ENCODE assay signal across 20 cellular contexts in the genomic region with DNA sequence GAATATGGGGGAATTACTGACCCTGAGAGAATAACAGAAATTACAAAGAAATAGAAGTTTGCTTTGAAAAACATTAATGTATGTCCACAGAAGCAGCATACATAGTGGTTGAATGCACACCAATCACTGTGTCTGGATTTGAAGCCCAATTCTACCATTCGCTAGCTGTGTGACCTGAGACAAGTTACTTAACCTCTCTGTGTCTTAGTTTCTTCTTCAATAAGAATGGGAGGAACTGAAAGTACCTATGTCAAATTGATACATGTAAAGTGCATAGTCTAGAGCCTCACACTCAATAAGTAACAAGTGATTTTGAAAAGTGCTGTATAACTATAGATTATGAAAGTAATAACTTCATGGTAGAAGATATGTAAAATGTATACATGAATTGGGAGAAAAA.
A peak's percentile ranks its signal among the peaks of the same experiment; 100 is the strongest.
DNase-seq lines count a peak whose midpoint lies in the region; ATAC-seq and TF ChIP-seq lines count a peak whose summit lies in the region.
"Had no signal": no experiment of that assay in that cellular context is flagged by ENCODE, and none has a peak within 500 bp of the region (broad histone marks: within the 10 kb centered on the region; RNA-seq: fewer than 3 reads in every experiment).

No MANE protein-coding gene starts in this region.

- no peak for ATAC-seq in natural killer cell treated with Interleukin-12 subunit alpha and Interleukin-12 subunit beta and Interleukin-15 and Interleukin-18, amount 100 ng/mL, for 72 hours
- ATAC-seq in HG02870 (IDR thresholded peaks at IDR 0.05; ENCODE audit: unreplicated experiment), result no peak
- ATAC-seq: left lung, pancreas had no signal

- H3K27me3 ChIP-seq in CD4-positive, alpha-beta memory T cell (ENCODE audit: insufficient read depth, low read length), result no peaks in the 10 kb centered on the region
- H3K27me3 ChIP-seq in ascending aorta, result no peaks in the 10 kb centered on the region
- H3K27me3 ChIP-seq: BLaER1, left lung, pancreas, upper lobe of left lung had no signal

- peaks cover 14 to 59% of the 10 kb centered on the region in 2 donors for H3K36me3 Mint-ChIP-seq in CD4-positive, alpha-beta memory T cell
- no peaks in the 10 kb centered on the region for H3K36me3 Mint-ChIP-seq in natural killer cell treated with Interleukin-12 subunit alpha and Interleukin-12 subunit beta and Interleukin-15 and Interleukin-18, amount 100 ng/mL, for 72 hours

- no peak for DNase-seq in CD4-positive, alpha-beta memory T cell
- no peak for DNase-seq in ascending aorta (ENCODE audit: low spot score in 2 of 2)
- no peak for DNase-seq in natural killer cell treated with Interleukin-12 subunit alpha and Interleukin-12 subunit beta and Interleukin-15 and Interleukin-18, amount 100 ng/mL, for 72 hours (ENCODE audit: low spot score)
- DNase-seq in DMS79 treated with DMSO at 0.1 percent for 48 hours (lab: John Stamatoyannopoulos, UW), result no peak
- no peak for DNase-seq in GM19240 (ENCODE audit: insufficient read length, low spot score)
- no peak for DNase-seq in stimulated activated CD4-positive, alpha-beta T cell treated with anti-CD3 and anti-CD28 coated beads, Interleukin-4, amount 100 ng/mL, for 24 hours
- DNase-seq: activated CD4-positive, alpha-beta T cell treated with anti-CD3 and anti-CD28 coated beads for 4 hours; DMS79; H7; KG1; left lung; NCI-H2081 treated with DMSO at 0.1 percent for 48 hours; NCI-H524 treated with DMSO at 0.1 percent for 48 hours; pancreas; SIG-M5; stimulated activated CD4-positive, alpha-beta T cell treated with anti-CD3 and anti-CD28 coated beads, Interleukin-2, amount 100 ng/mL, for 48 hours; upper lobe of left lung had no signal

- no peaks in the 10 kb centered on the region for H3K36me3 ChIP-seq in CD4-positive, alpha-beta memory T cell (ENCODE audit: insufficient read depth, low read length)
- H3K36me3 ChIP-seq in HEK293 (ENCODE audit: control insufficient read depth in 2 of 2, insufficient read depth in 1 of 2, low read length in 2 of 2) (no peaks in the 10 kb centered on the region), ascending aorta (no peaks in the 10 kb centered on the region)
- H3K36me3 ChIP-seq: BLaER1, left lung, pancreas, upper lobe of left lung had no signal

- H3K27ac ChIP-seq in CD4-positive, alpha-beta memory T cell (ENCODE audit: low read depth, low read length), result no peak overlapping the region
- H3K27ac ChIP-seq in HEK293 (ENCODE audit: extremely low read depth, low read depth, low read length) (no peak overlapping the region), ascending aorta (peak overlapping the region; percentile 85 to 90)
- H3K27ac ChIP-seq: BLaER1 had no signal

- TF ChIP-seq CTCF in HEK293 (tag by site-specific recombination; IDR thresholded peaks at IDR 0.05) (no peak), ascending aorta (IDR thresholded peaks at IDR 0.05) (no peak)

- no peak overlapping the region for H3K4me3 ChIP-seq in CD4-positive, alpha-beta memory T cell (ENCODE audit: low read length in 2 of 2)
- H3K4me3 ChIP-seq in HEK293 (ENCODE audit: low read depth, low read length), result no peak overlapping the region
- H3K4me3 ChIP-seq in ascending aorta, result no peak overlapping the region
- H3K4me3 ChIP-seq: BLaER1, left lung, pancreas, upper lobe of left lung had no signal

- no peaks in the 10 kb centered on the region for H3K27me3 Mint-ChIP-seq in CD4-positive, alpha-beta memory T cell
- no peaks in the 10 kb centered on the region for H3K27me3 Mint-ChIP-seq in natural killer cell treated with Interleukin-12 subunit alpha and Interleukin-12 subunit beta and Interleukin-15 and Interleukin-18, amount 100 ng/mL, for 72 hours

- H3K27ac Mint-ChIP-seq in CD4-positive, alpha-beta memory T cell, result peak overlapping the region in 6 of 7 donors; percentile 18 to 91 (median 76)
- H3K27ac Mint-ChIP-seq in natural killer cell treated with Interleukin-12 subunit alpha and Interleukin-12 subunit beta and Interleukin-15 and Interleukin-18, amount 100 ng/mL, for 72 hours, result peak overlapping the region; percentile 75 to 77

- H3K4me1 ChIP-seq in CD4-positive, alpha-beta memory T cell (ENCODE audit: insufficient read depth, low read length), result peaks cover 78% of the 10 kb centered on the region
- H3K4me1 ChIP-seq in HEK293 (ENCODE audit: control insufficient read depth, insufficient read depth, low read length) (0 out of 2 replicates have a peak, but pooled peaks cover 9% of the 10 kb centered on the region), ascending aorta (peaks cover 10 to 39% of the 10 kb centered on the region in 2 donors)

- intact Hi-C loops in CD4-positive, alpha-beta memory T cell (cut with micrococcal nuclease), result no loop called here
- intact Hi-C loops in ascending aorta (cut with DNase I), result loop anchor here (2.0 to 5.0 kb wide), 2 partner anchors 17 to 102 kb away; no protein-coding TSS in a partner anchor

- H3K4me3 Mint-ChIP-seq in CD4-positive, alpha-beta memory T cell, result peak overlapping the region; percentile 11 to 80 (median 66)
- H3K4me3 Mint-ChIP-seq in natural killer cell treated with Interleukin-12 subunit alpha and Interleukin-12 subunit beta and Interleukin-15 and Interleukin-18, amount 100 ng/mL, for 72 hours, result peak overlapping the region; percentile 56

- POLR2A ChIA-PET in CD4-positive, alpha-beta memory T cell (lab: Charles Lee; ENCODE audit: partially characterized antibody), result no interaction called here
- POLR2A ChIA-PET in HEK293 (lab: Yijun Ruan, JAX), result no interaction called here

- CTCF ChIA-PET in CD4-positive, alpha-beta memory T cell (lab: Charles Lee; ENCODE audit: partially characterized antibody), result no interaction called here
- CTCF ChIA-PET in HEK293 (lab: Yijun Ruan, JAX), result no interaction called here

- no peaks in the 10 kb centered on the region for H3K9me3 ChIP-seq in CD4-positive, alpha-beta memory T cell (ENCODE audit: control insufficient read depth in 1 of 2, low read length in 2 of 2)
- no peaks in the 10 kb centered on the region for H3K9me3 ChIP-seq in HEK293 (ENCODE audit: control insufficient read depth, insufficient read depth, low read depth, low read length)
- no peaks in the 10 kb centered on the region for H3K9me3 ChIP-seq in ascending aorta
- H3K9me3 ChIP-seq: BLaER1, left lung, pancreas, upper lobe of left lung had no signal

- peaks cover 52 to 89% (median 64%) of the 10 kb centered on the region in 4 donors for H3K4me1 Mint-ChIP-seq in CD4-positive, alpha-beta memory T cell
- H3K4me1 Mint-ChIP-seq in natural killer cell treated with Interleukin-12 subunit alpha and Interleukin-12 subunit beta and Interleukin-15 and Interleukin-18, amount 100 ng/mL, for 72 hours (ENCODE audit: low read depth in 2 of 2), result peaks cover 60 to 83% of the 10 kb centered on the region in 2 donors

- H3K9me3 Mint-ChIP-seq in CD4-positive, alpha-beta memory T cell, result no peaks in the 10 kb centered on the region
- no peaks in the 10 kb centered on the region for H3K9me3 Mint-ChIP-seq in natural killer cell treated with Interleukin-12 subunit alpha and Interleukin-12 subunit beta and Interleukin-15 and Interleukin-18, amount 100 ng/mL, for 72 hours

TF ChIP-seq in HEK293, 187 proteins besides CTCF, POLR2A, EP300 and RAD21:
- TF ChIP-seq ZNF768 (tag by site-specific recombination; IDR thresholded peaks at IDR 0.05), result peak; percentile 28; the same call in 1 of the 2 replicates
- TF ChIP-seq, protein P1, sequence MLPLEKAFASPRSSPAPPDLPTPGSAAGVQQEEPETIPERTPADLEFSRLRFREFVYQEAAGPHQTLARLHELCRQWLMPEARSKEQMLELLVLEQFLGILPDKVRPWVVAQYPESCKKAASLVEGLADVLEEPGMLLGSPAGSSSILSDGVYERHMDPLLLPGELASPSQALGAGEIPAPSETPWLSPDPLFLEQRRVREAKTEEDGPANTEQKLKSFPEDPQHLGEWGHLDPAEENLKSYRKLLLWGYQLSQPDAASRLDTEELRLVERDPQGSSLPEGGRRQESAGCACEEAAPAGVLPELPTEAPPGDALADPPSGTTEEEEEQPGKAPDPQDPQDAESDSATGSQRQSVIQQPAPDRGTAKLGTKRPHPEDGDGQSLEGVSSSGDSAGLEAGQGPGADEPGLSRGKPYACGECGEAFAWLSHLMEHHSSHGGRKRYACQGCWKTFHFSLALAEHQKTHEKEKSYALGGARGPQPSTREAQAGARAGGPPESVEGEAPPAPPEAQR (tag by site-specific recombination; IDR thresholded peaks at IDR 0.05), result no peak
- TF ChIP-seq, protein P2, sequence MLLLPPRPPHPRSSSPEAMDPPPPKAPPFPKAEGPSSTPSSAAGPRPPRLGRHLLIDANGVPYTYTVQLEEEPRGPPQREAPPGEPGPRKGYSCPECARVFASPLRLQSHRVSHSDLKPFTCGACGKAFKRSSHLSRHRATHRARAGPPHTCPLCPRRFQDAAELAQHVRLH (tag by site-specific recombination; IDR thresholded peaks at IDR 0.05), result 0 out of 2 replicates have a peak, but pooled peaks have one; percentile 14
TF ChIP-seq in HEK293: peak in this region for 2.

Comparison
In these comparisons a context has a peak if more than half of its experiments do, and no peak if none do; other contexts are left out.
1. H3K27ac ChIP-seq: peak in ascending aorta (2 of 2); none in CD4-positive, alpha-beta memory T cell (single experiment) and HEK293 (single experiment).